Comparison of ENCODE assay signal across 21 cellular contexts in genomic region chr2:197013098-197013497, GRCh38.
"Had no signal": no experiment of that assay in that cellular context is flagged by ENCODE, and none has a peak within 500 bp of the region (broad histone marks: within the 10 kb centered on the region; RNA-seq: fewer than 3 reads in every experiment).

No MANE protein-coding gene starts in this region.

- H3K9me3 ChIP-seq: gastroesophageal sphincter, right lobe of liver, stomach, suprapubic skin, tibial nerve had no signal

- DNase-seq: activated naive CD4-positive, alpha-beta T cell treated with anti-CD3 and anti-CD28 coated beads, Interleukin-2, amount 50 U/mL, for 16 hours; amygdala; cerebellar nuclear complex; head of caudate nucleus; hypothalamus; left ventricle myocardium superior; mammary epithelial cell; occipital lobe; posterior cingulate gyrus; right lobe of liver; stimulated activated CD4-positive, alpha-beta T cell treated with anti-CD3 and anti-CD28 coated beads, Interleukin-1b, Interleukin-23, amount 100 ng/mL, for 48 hours; stomach had no signal

- H3K27ac ChIP-seq: coronary artery, epithelial cell of prostate, gastroesophageal sphincter, right lobe of liver, skin epidermis, stomach, suprapubic skin, tibial nerve, VCaP had no signal

- H3K4me3 ChIP-seq: coronary artery, gastroesophageal sphincter, right lobe of liver, skin epidermis, stomach, suprapubic skin, tibial nerve had no signal

- H3K27me3 ChIP-seq: gastroesophageal sphincter, right lobe of liver, stomach, suprapubic skin, tibial nerve had no signal

- H3K4me3 Mint-ChIP-seq: neural crest cell had no signal

- H3K9me3 Mint-ChIP-seq: neural crest cell had no signal

- ATAC-seq: activated CD4-positive, CD25-positive, alpha-beta regulatory T cell treated with anti-CD3 and anti-CD28 coated beads, Interleukin-2, amount 50 U/mL, for 24 hours; gastroesophageal sphincter; left ventricle myocardium superior had no signal

- H3K4me1 ChIP-seq: gastroesophageal sphincter, right lobe of liver, suprapubic skin had no signal

- H3K36me3 ChIP-seq: right lobe of liver, suprapubic skin had no signal
